In genomic region chr14:89137514-89138163, GRCh38 we compare ENCODE assay signal across 10 cellular contexts.
DNase-seq lines count a peak whose midpoint lies in the region; ATAC-seq, FAIRE-seq and TF ChIP-seq lines count a peak whose summit lies in the region.
"Had no signal": no experiment of that assay in that cellular context is flagged by ENCODE, and none has a peak within 500 bp of the region (broad histone marks: within the 10 kb centered on the region; RNA-seq: fewer than 3 reads in every experiment).

No MANE protein-coding gene starts in this region.

- H3K27me3 Mint-ChIP-seq in CD8-positive, alpha-beta memory T cell, result peaks cover 1 to 8% of the 10 kb centered on the region in 2 donors

- intact Hi-C loops in sigmoid colon (cut with DNase I), result no loop called here

- 71 to 73% methylated on average over 7 of the region's 7 CpGs for WGBS in sigmoid colon, 2 donors

- TF ChIP-seq POLR2A in H54 (IDR thresholded peaks at IDR 0.05; ENCODE audit: low read depth, low read length), result no peak
- TF ChIP-seq POLR2A in sigmoid colon (IDR thresholded peaks at IDR 0.05), result no peak

- no peak overlapping the region for H3K4me3 ChIP-seq in retinal pigment epithelial cell (ENCODE audit: low read length)
- no peak overlapping the region for H3K4me3 ChIP-seq in sigmoid colon
- no peak overlapping the region for H3K4me3 ChIP-seq in CD8-positive, alpha-beta memory T cell (ENCODE audit: low read length)
- H3K4me3 ChIP-seq: ovary had no signal

- CTCF ChIA-PET in CD8-positive, alpha-beta memory T cell (lab: Charles Lee), result no interaction called here

- no peak for TF ChIP-seq EP300 in sigmoid colon (IDR thresholded peaks at IDR 0.05)

- peak; percentile 73 for DNase-seq in H54 (ENCODE audit: insufficient read length, low spot score)
- DNase-seq in T1000 (lab: John Stamatoyannopoulos, UW), result peak; percentile 79
- peak; percentile 95 for DNase-seq in fibroblast of peridontal ligament (ENCODE audit: extremely low read depth)
- DNase-seq in retinal pigment epithelial cell (ENCODE audit: low read depth), result peak; percentile 81
- no peak for DNase-seq in sigmoid colon
- DNase-seq in activated CD4-positive, alpha-beta T cell treated with anti-CD3 and anti-CD28 coated beads, Interleukin-2, amount 50 U/mL, for 1 hour, result no peak
- no peak for DNase-seq in CD8-positive, alpha-beta memory T cell
- DNase-seq: stimulated activated naive CD4-positive, alpha-beta T cell treated with Interleukin-2 at 50 U/mL for 16 hours had no signal

- H3K27ac ChIP-seq in sigmoid colon, result no peak overlapping the region
- no peak overlapping the region for H3K27ac ChIP-seq in CD8-positive, alpha-beta memory T cell (ENCODE audit: low read depth, low read length)
- H3K27ac ChIP-seq: ovary had no signal

- H3K4me1 ChIP-seq in sigmoid colon, result no peaks in the 10 kb centered on the region
- no peaks in the 10 kb centered on the region for H3K4me1 ChIP-seq in CD8-positive, alpha-beta memory T cell (ENCODE audit: insufficient read depth, low read length)

- no peak for TF ChIP-seq CTCF in retinal pigment epithelial cell (conservative IDR thresholded peaks at IDR 0.05; ENCODE audit: low read depth, low read length)
- TF ChIP-seq CTCF in sigmoid colon (IDR thresholded peaks at IDR 0.05), result no peak

- H3K27me3 ChIP-seq in sigmoid colon, result no peaks in the 10 kb centered on the region
- H3K27me3 ChIP-seq in CD8-positive, alpha-beta memory T cell (ENCODE audit: insufficient read depth, low read length, poor library complexity, severe bottlenecking), result no peaks in the 10 kb centered on the region
- H3K27me3 ChIP-seq: ovary had no signal

- H3K9me3 ChIP-seq in sigmoid colon, result peaks cover 0 to 8% (median 3%) of the 10 kb centered on the region in 4 donors
- peaks cover 5% of the 10 kb centered on the region for H3K9me3 ChIP-seq in CD8-positive, alpha-beta memory T cell (ENCODE audit: low read length)
- H3K9me3 ChIP-seq: ovary had no signal

- no peak for ATAC-seq in HG03097 (IDR thresholded peaks at IDR 0.05; ENCODE audit: low FRiP score, unreplicated experiment)

- peak; percentile 78 for FAIRE-seq in H54 (lab: Jason Lieb, UNC)

- no peaks in the 10 kb centered on the region for H3K36me3 ChIP-seq in sigmoid colon
- no peaks in the 10 kb centered on the region for H3K36me3 ChIP-seq in CD8-positive, alpha-beta memory T cell (ENCODE audit: insufficient read depth, low read length)
- H3K36me3 ChIP-seq: ovary had no signal

- peaks cover 0 to 17% (median 4%) of the 10 kb centered on the region in 3 donors for H3K36me3 Mint-ChIP-seq in CD8-positive, alpha-beta memory T cell

- POLR2A ChIA-PET in CD8-positive, alpha-beta memory T cell (lab: Charles Lee), result no interaction called here

- no peak overlapping the region for H3K4me3 Mint-ChIP-seq in CD8-positive, alpha-beta memory T cell

- H3K4me1 Mint-ChIP-seq in CD8-positive, alpha-beta memory T cell, result peaks cover 0 to 5% (median 1%) of the 10 kb centered on the region in 3 donors

- H3K27ac Mint-ChIP-seq in CD8-positive, alpha-beta memory T cell, result no peak overlapping the region

- H3K9me3 Mint-ChIP-seq in CD8-positive, alpha-beta memory T cell, result peaks cover 14 to 26% (median 22%) of the 10 kb centered on the region in 5 donors

Comparison
In these comparisons a context has a peak if more than half of its experiments do, and no peak if none do; other contexts are left out.
1. DNase-seq: peak in H54 (single experiment), T1000 (single experiment), fibroblast of peridontal ligament (single experiment) and retinal pigment epithelial cell (single experiment); none in sigmoid colon (single experiment), activated CD4-positive, alpha-beta T cell treated with anti-CD3 and anti-CD28 coated beads, Interleukin-2, amount 50 U/mL, for 1 hour (single experiment) and CD8-positive, alpha-beta memory T cell (0 of 5).